ENCODE assay signal across 1 cellular context in genomic region chr2:98795535-98795902, GRCh38.
A peak's percentile ranks its signal among the peaks of the same experiment; 100 is the strongest.
TF ChIP-seq lines count a peak whose summit lies in the region.

No MANE protein-coding gene starts in this region.

TF ChIP-seq in HepG2, 621 proteins besides CTCF, POLR2A, EP300 and RAD21 (continued from another document):
- TF ChIP-seq ZNF280D (CRISPR knock-in tag; IDR thresholded peaks at IDR 0.05) (no peak; the same call in 1 of the 2 replicates), SCMH1 (CRISPR knock-in tag; IDR thresholded peaks at IDR 0.05; ENCODE audit: borderline replicate concordance) (no peak), RBM39 (IDR thresholded peaks at IDR 0.05; ENCODE audit: low read depth, low read length, poor library complexity, severe bottlenecking) (no peak), ZNF558 (CRISPR knock-in tag; IDR thresholded peaks at IDR 0.05; ENCODE audit: borderline replicate concordance) (0 out of 2 replicates have a peak, but pooled peaks have one; percentile 46), ZNF20 (CRISPR knock-in tag; IDR thresholded peaks at IDR 0.05) (no peak), SRSF4 (IDR thresholded peaks at IDR 0.05; ENCODE audit: low read depth, low read length, poor library complexity, severe bottlenecking) (no peak), KLF12 (CRISPR knock-in tag; IDR thresholded peaks at IDR 0.05; ENCODE audit: borderline replicate concordance) (no peak), AKAP8 (CRISPR knock-in tag; IDR thresholded peaks at IDR 0.05) (no peak), ZZZ3 (CRISPR knock-in tag; IDR thresholded peaks at IDR 0.05; ENCODE audit: borderline replicate concordance) (no peak), ZBTB44 (CRISPR knock-in tag; IDR thresholded peaks at IDR 0.05) (no peak), GRHL1 (CRISPR knock-in tag; conservative IDR thresholded peaks at IDR 0.05) (no peak), ZNF784 (CRISPR knock-in tag; IDR thresholded peaks at IDR 0.05; ENCODE audit: borderline replicate concordance) (no peak), ZNF12 (CRISPR knock-in tag; IDR thresholded peaks at IDR 0.05) (0 out of 2 replicates have a peak, but pooled peaks have one; percentile 54), MEIS1 (CRISPR knock-in tag; IDR thresholded peaks at IDR 0.05; ENCODE audit: borderline replicate concordance) (0 out of 2 replicates have a peak, but pooled peaks have one; percentile 2), CERS6 (CRISPR knock-in tag; IDR thresholded peaks at IDR 0.05) (no peak), SIN3A (IDR thresholded peaks at IDR 0.05; ENCODE audit: borderline replicate concordance, low read depth, low read length) (no peak), ZGPAT (CRISPR knock-in tag; IDR thresholded peaks at IDR 0.05) (no peak), CREM (IDR thresholded peaks at IDR 0.05) (no peak), CREM (CRISPR knock-in tag; IDR thresholded peaks at IDR 0.05) (no peak), ZNF367 (CRISPR knock-in tag; IDR thresholded peaks at IDR 0.05; ENCODE audit: borderline replicate concordance) (no peak), ZBTB42 (CRISPR knock-in tag; IDR thresholded peaks at IDR 0.05) (no peak), SIN3B (IDR thresholded peaks at IDR 0.05; ENCODE audit: low read length) (0 out of 2 replicates have a peak, but pooled peaks have one; percentile 28), TP53 (CRISPR knock-in tag; conservative IDR thresholded peaks at IDR 0.05) (no peak), NONO (IDR thresholded peaks at IDR 0.05) (no peak), NONO (CRISPR knock-in tag; conservative IDR thresholded peaks at IDR 0.05) (no peak), BHLHE40 (IDR thresholded peaks at IDR 0.05; ENCODE audit: low read length) (no peak), ZEB1 (IDR thresholded peaks at IDR 0.05; ENCODE audit: insufficient replicate concordance, low read depth) (no peak), HNRNPH1 (optimal IDR thresholded peaks at IDR 0.05; ENCODE audit: low read depth, low read length) (no peak), ARID2 (CRISPR knock-in tag; IDR thresholded peaks at IDR 0.05; ENCODE audit: borderline replicate concordance) (no peak), POLR2G (IDR thresholded peaks at IDR 0.05; ENCODE audit: low read depth, low read length) (no peak), ZNF768 (CRISPR knock-in tag; IDR thresholded peaks at IDR 0.05) (no peak), MLLT10 (CRISPR knock-in tag; IDR thresholded peaks at IDR 0.05) (no peak), IRF2 (CRISPR knock-in tag; IDR thresholded peaks at IDR 0.05) (no peak), DMAP1 (CRISPR knock-in tag; IDR thresholded peaks at IDR 0.05) (no peak), MTF1 (CRISPR knock-in tag; IDR thresholded peaks at IDR 0.05) (no peak), ZNF772 (CRISPR knock-in tag; IDR thresholded peaks at IDR 0.05) (no peak), TOPORS (CRISPR knock-in tag; IDR thresholded peaks at IDR 0.05) (0 out of 2 replicates have a peak, but pooled peaks have one; percentile 13), ZBTB38 (CRISPR knock-in tag; IDR thresholded peaks at IDR 0.05) (no peak), CREB1 (IDR thresholded peaks at IDR 0.05) (no peak), CREB1 (CRISPR knock-in tag; IDR thresholded peaks at IDR 0.05) (no peak), ZNF589 (CRISPR knock-in tag; conservative IDR thresholded peaks at IDR 0.05) (no peak)
